Comparison of ENCODE assay signal across 1 cellular context in genomic region chr7:26200113-26200443, GRCh38.
TF ChIP-seq lines count a peak whose summit lies in the region.

No MANE protein-coding gene starts in this region.

TF ChIP-seq in GM12878, 131 proteins besides CTCF, POLR2A, EP300 and RAD21 (continued from another document and continues in another):
- TF ChIP-seq YY1 (IDR thresholded peaks at IDR 0.05; ENCODE audit: low read depth, low read length): peak; percentile 96
- TF ChIP-seq SIN3A (IDR thresholded peaks at IDR 0.05; ENCODE audit: low read depth, low read length): peak; percentile 38; the same call in 1 of the 2 replicates
- TF ChIP-seq STAT1 (conservative IDR thresholded peaks at IDR 0.05): no peak
- peak; percentile 2; the same call in 1 of the 2 replicates for TF ChIP-seq RUNX3 (IDR thresholded peaks at IDR 0.05; ENCODE audit: low read length)
- TF ChIP-seq ZNF207 (IDR thresholded peaks at IDR 0.05; ENCODE audit: borderline replicate concordance): no peak
- TF ChIP-seq ZNF217 (IDR thresholded peaks at IDR 0.05): no peak
- no peak for TF ChIP-seq CHD4 (IDR thresholded peaks at IDR 0.05)
- no peak for TF ChIP-seq E2F4 (IDR thresholded peaks at IDR 0.05; ENCODE audit: low read depth, low read length)
- no peak for TF ChIP-seq BHLHE40 (IDR thresholded peaks at IDR 0.05; ENCODE audit: borderline replicate concordance in 1 of 2, low read depth in 2 of 2, low read length in 1 of 2)
- peak in 1 of 2 experiments; percentile 34; a peak in 1 of 3 replicates for TF ChIP-seq EGR1 (IDR thresholded peaks at IDR 0.05; ENCODE audit: borderline replicate concordance in 1 of 2, low read depth in 2 of 2, low read length in 2 of 2)
- TF ChIP-seq RB1 (IDR thresholded peaks at IDR 0.05; ENCODE audit: borderline replicate concordance): no peak; the same call in 1 of the 2 replicates
- no peak for TF ChIP-seq FOS (IDR thresholded peaks at IDR 0.05; ENCODE audit: borderline replicate concordance, extremely low read depth, insufficient read length)
- TF ChIP-seq MAX (IDR thresholded peaks at IDR 0.05; ENCODE audit: low read depth, low read length): no peak
- no peak for TF ChIP-seq SP1 (IDR thresholded peaks at IDR 0.05; ENCODE audit: low read depth, low read length)
- TF ChIP-seq SMAD1 (IDR thresholded peaks at IDR 0.05; ENCODE audit: low read depth, partially characterized antibody): no peak
- TF ChIP-seq, protein P1, sequence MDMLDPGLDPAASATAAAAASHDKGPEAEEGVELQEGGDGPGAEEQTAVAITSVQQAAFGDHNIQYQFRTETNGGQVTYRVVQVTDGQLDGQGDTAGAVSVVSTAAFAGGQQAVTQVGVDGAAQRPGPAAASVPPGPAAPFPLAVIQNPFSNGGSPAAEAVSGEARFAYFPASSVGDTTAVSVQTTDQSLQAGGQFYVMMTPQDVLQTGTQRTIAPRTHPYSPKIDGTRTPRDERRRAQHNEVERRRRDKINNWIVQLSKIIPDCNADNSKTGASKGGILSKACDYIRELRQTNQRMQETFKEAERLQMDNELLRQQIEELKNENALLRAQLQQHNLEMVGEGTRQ (IDR thresholded peaks at IDR 0.05; ENCODE audit: borderline replicate concordance, low read depth, low read length): no peak
- no peak for TF ChIP-seq TCF7 (IDR thresholded peaks at IDR 0.05; ENCODE audit: borderline replicate concordance)
- no peak for TF ChIP-seq IRF3 (IDR thresholded peaks at IDR 0.05)
- no peak for TF ChIP-seq SREBF2 (IDR thresholded peaks at IDR 0.05; ENCODE audit: low read length)
- TF ChIP-seq, protein P2, sequence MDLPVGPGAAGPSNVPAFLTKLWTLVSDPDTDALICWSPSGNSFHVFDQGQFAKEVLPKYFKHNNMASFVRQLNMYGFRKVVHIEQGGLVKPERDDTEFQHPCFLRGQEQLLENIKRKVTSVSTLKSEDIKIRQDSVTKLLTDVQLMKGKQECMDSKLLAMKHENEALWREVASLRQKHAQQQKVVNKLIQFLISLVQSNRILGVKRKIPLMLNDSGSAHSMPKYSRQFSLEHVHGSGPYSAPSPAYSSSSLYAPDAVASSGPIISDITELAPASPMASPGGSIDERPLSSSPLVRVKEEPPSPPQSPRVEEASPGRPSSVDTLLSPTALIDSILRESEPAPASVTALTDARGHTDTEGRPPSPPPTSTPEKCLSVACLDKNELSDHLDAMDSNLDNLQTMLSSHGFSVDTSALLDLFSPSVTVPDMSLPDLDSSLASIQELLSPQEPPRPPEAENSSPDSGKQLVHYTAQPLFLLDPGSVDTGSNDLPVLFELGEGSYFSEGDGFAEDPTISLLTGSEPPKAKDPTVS (IDR thresholded peaks at IDR 0.05; ENCODE audit: low read depth, low read length): no peak
- no peak for TF ChIP-seq ZNF274 (IDR thresholded peaks at IDR 0.05; ENCODE audit: insufficient read depth, insufficient read length)
- TF ChIP-seq, protein P3, sequence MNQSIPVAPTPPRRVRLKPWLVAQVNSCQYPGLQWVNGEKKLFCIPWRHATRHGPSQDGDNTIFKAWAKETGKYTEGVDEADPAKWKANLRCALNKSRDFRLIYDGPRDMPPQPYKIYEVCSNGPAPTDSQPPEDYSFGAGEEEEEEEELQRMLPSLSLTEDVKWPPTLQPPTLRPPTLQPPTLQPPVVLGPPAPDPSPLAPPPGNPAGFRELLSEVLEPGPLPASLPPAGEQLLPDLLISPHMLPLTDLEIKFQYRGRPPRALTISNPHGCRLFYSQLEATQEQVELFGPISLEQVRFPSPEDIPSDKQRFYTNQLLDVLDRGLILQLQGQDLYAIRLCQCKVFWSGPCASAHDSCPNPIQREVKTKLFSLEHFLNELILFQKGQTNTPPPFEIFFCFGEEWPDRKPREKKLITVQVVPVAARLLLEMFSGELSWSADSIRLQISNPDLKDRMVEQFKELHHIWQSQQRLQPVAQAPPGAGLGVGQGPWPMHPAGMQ (IDR thresholded peaks at IDR 0.05; ENCODE audit: borderline replicate concordance): no peak
- TF ChIP-seq NR2C1 (IDR thresholded peaks at IDR 0.05): no peak; the same call in 1 of the 2 replicates
- TF ChIP-seq JUNB (IDR thresholded peaks at IDR 0.05): no peak
- TF ChIP-seq CREB1 (IDR thresholded peaks at IDR 0.05; ENCODE audit: low read depth): no peak
- TF ChIP-seq SMARCA5 (IDR thresholded peaks at IDR 0.05): peak; percentile 13; the same call in 1 of the 2 replicates
- no peak for TF ChIP-seq MTA3 (IDR thresholded peaks at IDR 0.05; ENCODE audit: borderline replicate concordance, low read length)
- TF ChIP-seq RELA (IDR thresholded peaks at IDR 0.05; ENCODE audit: borderline replicate concordance, partially characterized antibody): no peak
- no peak for TF ChIP-seq REST (IDR thresholded peaks at IDR 0.05; ENCODE audit: low read depth, low read length)
- no peak; the same call in 1 of the 2 replicates for TF ChIP-seq TCF3 (IDR thresholded peaks at IDR 0.05; ENCODE audit: borderline replicate concordance, insufficient read depth, low read depth, low read length)
- no peak for TF ChIP-seq POLR2AphosphoS5 (IDR thresholded peaks at IDR 0.05; ENCODE audit: low read length)
- TF ChIP-seq TAF1 (IDR thresholded peaks at IDR 0.05; ENCODE audit: borderline replicate concordance, low read depth, low read length): no peak
- TF ChIP-seq, protein P4, sequence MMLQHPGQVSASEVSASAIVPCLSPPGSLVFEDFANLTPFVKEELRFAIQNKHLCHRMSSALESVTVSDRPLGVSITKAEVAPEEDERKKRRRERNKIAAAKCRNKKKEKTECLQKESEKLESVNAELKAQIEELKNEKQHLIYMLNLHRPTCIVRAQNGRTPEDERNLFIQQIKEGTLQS (IDR thresholded peaks at IDR 0.05; ENCODE audit: borderline replicate concordance, extremely low read depth, low read depth, low read length): no peak
- peak; percentile 82 for TF ChIP-seq CHD2 (IDR thresholded peaks at IDR 0.05; ENCODE audit: borderline replicate concordance, low read depth, low read length)
- TF ChIP-seq, protein P5, sequence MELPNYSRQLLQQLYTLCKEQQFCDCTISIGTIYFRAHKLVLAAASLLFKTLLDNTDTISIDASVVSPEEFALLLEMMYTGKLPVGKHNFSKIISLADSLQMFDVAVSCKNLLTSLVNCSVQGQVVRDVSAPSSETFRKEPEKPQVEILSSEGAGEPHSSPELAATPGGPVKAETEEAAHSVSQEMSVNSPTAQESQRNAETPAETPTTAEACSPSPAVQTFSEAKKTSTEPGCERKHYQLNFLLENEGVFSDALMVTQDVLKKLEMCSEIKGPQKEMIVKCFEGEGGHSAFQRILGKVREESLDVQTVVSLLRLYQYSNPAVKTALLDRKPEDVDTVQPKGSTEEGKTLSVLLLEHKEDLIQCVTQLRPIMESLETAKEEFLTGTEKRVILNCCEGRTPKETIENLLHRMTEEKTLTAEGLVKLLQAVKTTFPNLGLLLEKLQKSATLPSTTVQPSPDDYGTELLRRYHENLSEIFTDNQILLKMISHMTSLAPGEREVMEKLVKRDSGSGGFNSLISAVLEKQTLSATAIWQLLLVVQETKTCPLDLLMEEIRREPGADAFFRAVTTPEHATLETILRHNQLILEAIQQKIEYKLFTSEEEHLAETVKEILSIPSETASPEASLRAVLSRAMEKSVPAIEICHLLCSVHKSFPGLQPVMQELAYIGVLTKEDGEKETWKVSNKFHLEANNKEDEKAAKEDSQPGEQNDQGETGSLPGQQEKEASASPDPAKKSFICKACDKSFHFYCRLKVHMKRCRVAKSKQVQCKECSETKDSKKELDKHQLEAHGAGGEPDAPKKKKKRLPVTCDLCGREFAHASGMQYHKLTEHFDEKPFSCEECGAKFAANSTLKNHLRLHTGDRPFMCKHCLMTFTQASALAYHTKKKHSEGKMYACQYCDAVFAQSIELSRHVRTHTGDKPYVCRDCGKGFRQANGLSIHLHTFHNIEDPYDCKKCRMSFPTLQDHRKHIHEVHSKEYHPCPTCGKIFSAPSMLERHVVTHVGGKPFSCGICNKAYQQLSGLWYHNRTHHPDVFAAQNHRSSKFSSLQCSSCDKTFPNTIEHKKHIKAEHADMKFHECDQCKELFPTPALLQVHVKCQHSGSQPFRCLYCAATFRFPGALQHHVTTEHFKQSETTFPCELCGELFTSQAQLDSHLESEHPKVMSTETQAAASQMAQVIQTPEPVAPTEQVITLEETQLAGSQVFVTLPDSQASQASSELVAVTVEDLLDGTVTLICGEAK (IDR thresholded peaks at IDR 0.05; ENCODE audit: borderline replicate concordance): peak; percentile 36; the same call in 1 of the 2 replicates
- 0 out of 2 replicates have a peak, but pooled peaks have one; percentile 44 for TF ChIP-seq NR2F1 (conservative IDR thresholded peaks at IDR 0.05)
- TF ChIP-seq FOXM1 (IDR thresholded peaks at IDR 0.05; ENCODE audit: low read depth, low read length): no peak
- TF ChIP-seq KDM1A (IDR thresholded peaks at IDR 0.05; ENCODE audit: borderline replicate concordance): no peak
- TF ChIP-seq, protein P6, sequence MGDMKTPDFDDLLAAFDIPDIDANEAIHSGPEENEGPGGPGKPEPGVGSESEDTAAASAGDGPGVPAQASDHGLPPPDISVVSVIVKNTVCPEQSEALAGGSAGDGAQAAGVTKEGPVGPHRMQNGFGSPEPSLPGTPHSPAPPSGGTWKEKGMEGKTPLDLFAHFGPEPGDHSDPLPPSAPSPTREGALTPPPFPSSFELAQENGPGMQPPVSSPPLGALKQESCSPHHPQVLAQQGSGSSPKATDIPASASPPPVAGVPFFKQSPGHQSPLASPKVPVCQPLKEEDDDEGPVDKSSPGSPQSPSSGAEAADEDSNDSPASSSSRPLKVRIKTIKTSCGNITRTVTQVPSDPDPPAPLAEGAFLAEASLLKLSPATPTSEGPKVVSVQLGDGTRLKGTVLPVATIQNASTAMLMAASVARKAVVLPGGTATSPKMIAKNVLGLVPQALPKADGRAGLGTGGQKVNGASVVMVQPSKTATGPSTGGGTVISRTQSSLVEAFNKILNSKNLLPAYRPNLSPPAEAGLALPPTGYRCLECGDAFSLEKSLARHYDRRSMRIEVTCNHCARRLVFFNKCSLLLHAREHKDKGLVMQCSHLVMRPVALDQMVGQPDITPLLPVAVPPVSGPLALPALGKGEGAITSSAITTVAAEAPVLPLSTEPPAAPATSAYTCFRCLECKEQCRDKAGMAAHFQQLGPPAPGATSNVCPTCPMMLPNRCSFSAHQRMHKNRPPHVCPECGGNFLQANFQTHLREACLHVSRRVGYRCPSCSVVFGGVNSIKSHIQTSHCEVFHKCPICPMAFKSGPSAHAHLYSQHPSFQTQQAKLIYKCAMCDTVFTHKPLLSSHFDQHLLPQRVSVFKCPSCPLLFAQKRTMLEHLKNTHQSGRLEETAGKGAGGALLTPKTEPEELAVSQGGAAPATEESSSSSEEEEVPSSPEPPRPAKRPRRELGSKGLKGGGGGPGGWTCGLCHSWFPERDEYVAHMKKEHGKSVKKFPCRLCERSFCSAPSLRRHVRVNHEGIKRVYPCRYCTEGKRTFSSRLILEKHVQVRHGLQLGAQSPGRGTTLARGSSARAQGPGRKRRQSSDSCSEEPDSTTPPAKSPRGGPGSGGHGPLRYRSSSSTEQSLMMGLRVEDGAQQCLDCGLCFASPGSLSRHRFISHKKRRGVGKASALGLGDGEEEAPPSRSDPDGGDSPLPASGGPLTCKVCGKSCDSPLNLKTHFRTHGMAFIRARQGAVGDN (IDR thresholded peaks at IDR 0.05): no peak
- no peak for TF ChIP-seq SIX5 (IDR thresholded peaks at IDR 0.05; ENCODE audit: low read depth, low read length, severe bottlenecking)
- TF ChIP-seq LARP7 (IDR thresholded peaks at IDR 0.05): no peak; the same call in none of the 2 replicates
